Comparison of ENCODE assay signal across 8 cellular contexts in the genomic region with DNA sequence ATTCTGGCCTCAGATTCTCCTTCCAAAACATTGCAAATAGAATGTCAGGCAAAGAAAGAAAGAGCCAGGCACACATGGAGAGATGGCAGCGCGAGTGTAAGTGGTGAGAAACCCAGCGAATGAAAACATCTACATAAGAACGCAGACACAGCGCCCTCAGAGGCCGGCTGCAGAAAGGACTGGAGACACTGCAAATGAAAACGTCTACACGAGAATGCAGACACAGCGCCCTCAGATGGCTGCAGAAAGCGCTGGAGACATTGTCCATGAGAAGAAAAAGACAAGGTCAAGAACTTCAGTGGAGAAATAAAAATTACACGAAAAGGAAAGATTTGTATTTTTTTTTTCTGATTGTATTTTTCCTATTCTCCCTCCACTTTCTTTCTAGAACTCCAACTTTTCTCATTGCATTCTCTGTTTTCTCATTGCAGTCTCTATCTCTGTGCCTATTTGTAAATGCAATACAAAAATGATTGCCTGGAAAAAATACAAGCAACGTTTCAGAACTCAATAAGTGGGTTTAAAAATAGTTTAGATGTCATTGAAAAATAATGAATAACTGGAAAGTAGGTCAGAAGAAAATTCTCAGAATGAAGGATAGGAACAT.
A peak's percentile ranks its signal among the peaks of the same experiment; 100 is the strongest.
DNase-seq lines count a peak whose midpoint lies in the region; ATAC-seq and TF ChIP-seq lines count a peak whose summit lies in the region.

No MANE protein-coding gene starts in this region.

- CTCF ChIA-PET in A673 (lab: Charles Lee): interaction anchor here (0.7 kb wide), 1 partner anchor 163 kb away, joined by 4 read pairs; no protein-coding TSS in a partner anchor

- POLR2A ChIA-PET in A673 (lab: Charles Lee; ENCODE audit: low non-redundant PET): no interaction called here

- H3K27me3 Mint-ChIP-seq in central memory CD8-positive, alpha-beta T cell: peaks cover 42% of the 10 kb centered on the region

- H3K4me1 Mint-ChIP-seq in central memory CD8-positive, alpha-beta T cell: peaks cover 10% of the 10 kb centered on the region

- H3K36me3 ChIP-seq in A673 (ENCODE audit: insufficient read depth, low read length, poor library complexity, severe bottlenecking): no peaks in the 10 kb centered on the region

- intact Hi-C loops in A673 (cut with micrococcal nuclease; ENCODE audit: unreplicated experiment): loop anchor here (1.0 to 10.0 kb wide), 4 partner anchors 119 to 717 kb away; a partner anchor contains a TSS

- H3K9me3 Mint-ChIP-seq in central memory CD8-positive, alpha-beta T cell: no peaks in the 10 kb centered on the region

- BruUV-seq in A673 (replicated peaks; lab: Mats Ljungman, UMichigan): no TSS peak

- peak; percentile 99 for TF ChIP-seq CTCF in A673 (conservative IDR thresholded peaks at IDR 0.05; ENCODE audit: low read depth, low read length)

- ATAC-seq in GM18858 (IDR thresholded peaks at IDR 0.05; ENCODE audit: unreplicated experiment): peak; percentile 83
- ATAC-seq in HG03432 (IDR thresholded peaks at IDR 0.05; ENCODE audit: unreplicated experiment): peak; percentile 77
- peak; percentile 84 for ATAC-seq in central memory CD8-positive, alpha-beta T cell (replicated peaks; ENCODE audit: extremely low read depth, poor library complexity, severe bottlenecking)

- DNase-seq in A673 (ENCODE audit: low spot score) (peak; percentile 92), NCI-H446 (lab: John Stamatoyannopoulos, UW) (peak; percentile 96), kidney tubule cell (ENCODE audit: low spot score) (peak; percentile 88)
- peak; percentile 47 for DNase-seq in activated CD4-positive, CD25-positive, alpha-beta regulatory T cell treated with anti-CD3 and anti-CD28 coated beads, Interleukin-2, amount 50 U/mL, for 16 hours (ENCODE audit: low read depth, low spot score)
- DNase-seq in central memory CD8-positive, alpha-beta T cell (ENCODE audit: low spot score in 2 of 2): peak; percentile 47 to 72
- peak; percentile 73 for DNase-seq in stimulated activated CD4-positive, alpha-beta T cell treated with anti-CD3 and anti-CD28 coated beads, Interleukin-4, amount 100 ng/mL, for 1 hour

- H3K27ac ChIP-seq in A673 (ENCODE audit: low read depth, low read length, poor library complexity, severe bottlenecking): no peak overlapping the region

- no peaks in the 10 kb centered on the region for H3K9me3 ChIP-seq in A673 (ENCODE audit: low read depth, low read length, poor library complexity, severe bottlenecking)

- no peak overlapping the region for H3K4me3 Mint-ChIP-seq in central memory CD8-positive, alpha-beta T cell

- no peak overlapping the region for H3K4me3 ChIP-seq in A673 (ENCODE audit: low read depth, low read length, poor library complexity, severe bottlenecking)

- H3K4me1 ChIP-seq in A673 (ENCODE audit: insufficient read depth, low read length, poor library complexity, severe bottlenecking): peaks cover 4% of the 10 kb centered on the region

- no peak overlapping the region for H3K27ac Mint-ChIP-seq in central memory CD8-positive, alpha-beta T cell (ENCODE audit: low read depth)

- H3K36me3 Mint-ChIP-seq in central memory CD8-positive, alpha-beta T cell (ENCODE audit: insufficient read depth): peaks cover 2% of the 10 kb centered on the region

- peaks cover 27% of the 10 kb centered on the region for H3K27me3 ChIP-seq in A673 (replicated peaks; ENCODE audit: insufficient read depth, low read depth, low read length, poor library complexity)
